Comparison of ENCODE assay signal across 10 cellular contexts in the genomic region with DNA sequence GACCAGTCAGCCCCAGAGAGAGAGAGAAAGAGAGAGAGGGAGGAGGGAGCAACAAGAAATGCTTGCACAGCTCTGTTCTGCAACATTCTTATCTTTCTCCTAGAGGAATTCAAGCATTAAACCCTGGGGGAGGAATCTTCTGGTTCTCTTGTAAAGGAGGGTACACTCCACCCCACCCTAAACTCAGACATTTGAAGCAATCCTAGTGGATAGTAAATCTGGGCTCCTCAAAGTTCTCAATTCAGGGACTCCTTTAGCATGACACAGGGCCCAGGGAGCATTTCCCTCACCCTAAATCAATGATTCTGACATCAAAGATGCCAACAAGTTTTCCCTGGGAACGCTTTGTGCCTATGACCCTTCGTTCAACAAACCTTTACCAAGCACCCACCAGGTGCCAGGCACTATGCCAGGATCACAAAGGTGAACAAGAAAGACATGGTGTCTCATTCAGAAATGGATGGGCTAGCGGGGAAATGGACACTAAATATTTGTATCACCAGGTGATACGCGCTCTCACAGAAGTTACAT. TPM values are rescaled to one million over a fixed set of nuclear protein-coding genes. Genes with fewer than 3 reads are reported as not detected.
DNase-seq lines count a peak whose midpoint lies in the region; ATAC-seq and TF ChIP-seq lines count a peak whose summit lies in the region.
"Had no signal": no experiment of that assay in that cellular context is flagged by ENCODE, and none has a peak within 500 bp of the region (broad histone marks: within the 10 kb centered on the region; RNA-seq: fewer than 3 reads in every experiment).

No MANE protein-coding gene starts in this region.

- peak overlapping the region; percentile 99 for H3K27ac Mint-ChIP-seq in chondrocyte (ENCODE audit: unreplicated experiment)

- H3K9ac ChIP-seq in IMR-90 (ENCODE audit: low read depth, low read length) = peak overlapping the region; percentile 79

- peaks cover 11 to 51% of the 10 kb centered on the region in 2 experiments; a peak in 3 of 4 replicates for H3K79me1 ChIP-seq in IMR-90 (ENCODE audit: low read depth in 1 of 2, low read length in 2 of 2)

- peak overlapping the region; percentile 98 for H3K18ac ChIP-seq in IMR-90 (ENCODE audit: low read depth, low read length)

- peak overlapping the region; percentile 99 for H2AK5ac ChIP-seq in IMR-90 (ENCODE audit: low read depth, low read length)

- TF ChIP-seq RAD21 in IMR-90 (IDR thresholded peaks at IDR 0.05; ENCODE audit: low read length) = no peak

- H3K36me3 ChIP-seq in A673 (ENCODE audit: insufficient read depth, low read length, poor library complexity, severe bottlenecking) (no peaks in the 10 kb centered on the region), IMR-90 (ENCODE audit: control insufficient read depth, insufficient read depth, low read length) (no peaks in the 10 kb centered on the region), neuron (ENCODE audit: insufficient read depth, low read length) (no peaks in the 10 kb centered on the region)

- H4K5ac ChIP-seq in IMR-90 (ENCODE audit: low read depth, low read length) = peak overlapping the region; percentile 98

- H3K9me3 ChIP-seq in A673 (ENCODE audit: low read depth, low read length, poor library complexity, severe bottlenecking) = no peaks in the 10 kb centered on the region
- H3K9me3 ChIP-seq in IMR-90 (ENCODE audit: control insufficient read depth, insufficient read depth, low read length) = no peaks in the 10 kb centered on the region
- no peaks in the 10 kb centered on the region for H3K9me3 ChIP-seq in neuron (ENCODE audit: low read length)

- H3K56ac ChIP-seq in IMR-90 (ENCODE audit: extremely low read depth, insufficient read depth, low read length) = peak overlapping the region; percentile 99

- in situ Hi-C loops in IMR-90 (cut with MboI; ENCODE audit: low sequenced_read_pairs) = no loop called here

- dilution Hi-C loops in IMR-90 (cut with HindIII; ENCODE audit: low sequenced_read_pairs, unreplicated experiment) = no loop called here

- peak overlapping the region; percentile 97 to 99 for H4K8ac ChIP-seq in IMR-90 (ENCODE audit: low read depth in 2 of 2, low read length in 2 of 2)

- peak overlapping the region; percentile 85 for H3K4me3 Mint-ChIP-seq in chondrocyte (ENCODE audit: unreplicated experiment)
- H3K4me3 Mint-ChIP-seq: CD4-positive, alpha-beta memory T cell had no signal

- H2AFZ ChIP-seq in IMR-90 (replicated peaks; ENCODE audit: low read length, poor library complexity) = peak overlapping the region; percentile 81
- peak overlapping the region; percentile 62 for H2AFZ ChIP-seq in neuron (ENCODE audit: low read depth, low read length)

- intact Hi-C loops in A673 (cut with micrococcal nuclease; ENCODE audit: unreplicated experiment) = no loop called here
- intact Hi-C loops in IMR-90 (cut with micrococcal nuclease) = loop anchor here (2.0 to 10.0 kb wide), 4 partner anchors 20 to 412 kb away; partner anchors contain the start of genes FBXO28 and TP53BP2

- H3K4me1 ChIP-seq in A673 (ENCODE audit: insufficient read depth, low read length, poor library complexity, severe bottlenecking) (peaks cover 20% of the 10 kb centered on the region), IMR-90 (ENCODE audit: control insufficient read depth, insufficient read depth, low read length) (peaks cover 33% of the 10 kb centered on the region), neuron (ENCODE audit: insufficient read depth, low read length) (peaks cover 14% of the 10 kb centered on the region)

- TF ChIP-seq CTCF in A673 (conservative IDR thresholded peaks at IDR 0.05; ENCODE audit: low read depth, low read length) = no peak
- no peak for TF ChIP-seq CTCF in IMR-90 (conservative IDR thresholded peaks at IDR 0.05; ENCODE audit: low read depth, low read length)
- no peak for TF ChIP-seq CTCF in chondrocyte (IDR thresholded peaks at IDR 0.05)

- H2BK20ac ChIP-seq in IMR-90 (ENCODE audit: low read depth, low read length) = peak overlapping the region; percentile 100

- H3K36me3 Mint-ChIP-seq in chondrocyte (ENCODE audit: low read depth) = no peaks in the 10 kb centered on the region
- H3K36me3 Mint-ChIP-seq: CD4-positive, alpha-beta memory T cell had no signal

- no peak for TF ChIP-seq POLR2A in IMR-90 (IDR thresholded peaks at IDR 0.05; ENCODE audit: low read depth, low read length)

- peak overlapping the region; percentile 97 for H2AK9ac ChIP-seq in IMR-90 (replicated peaks; ENCODE audit: low read depth, low read length, poor library complexity)

- H3K9me3 Mint-ChIP-seq in chondrocyte (ENCODE audit: low read depth) = no peaks in the 10 kb centered on the region
- H3K9me3 Mint-ChIP-seq: CD4-positive, alpha-beta memory T cell had no signal

- H3K27me3 ChIP-seq in A673 (replicated peaks; ENCODE audit: insufficient read depth, low read depth, low read length, poor library complexity) (no peaks in the 10 kb centered on the region), IMR-90 (ENCODE audit: control insufficient read depth, insufficient read depth, low read length) (no peaks in the 10 kb centered on the region), neuron (ENCODE audit: insufficient read depth, low read length) (no peaks in the 10 kb centered on the region)

- peak overlapping the region; percentile 100 for H3K14ac ChIP-seq in IMR-90 (replicated peaks; ENCODE audit: low read depth, low read length)

- ATAC-seq in IMR-90 (ENCODE audit: low read depth) (peak; percentile 3), HG03521 (IDR thresholded peaks at IDR 0.05; ENCODE audit: unreplicated experiment) (no peak)

- H3K4me2 ChIP-seq in IMR-90 (ENCODE audit: low read depth, low read length) = peak overlapping the region; percentile 78

- CTCF ChIA-PET in A673 (lab: Charles Lee) = interaction anchor here (1.1 kb wide), 1 partner anchor 49 kb away, joined by 4 read pairs; no protein-coding TSS in a partner anchor
- CTCF ChIA-PET in IMR-90 (lab: Yijun Ruan, JAX) = no interaction called here

- H3K4me1 Mint-ChIP-seq in chondrocyte (ENCODE audit: low read depth) = peaks cover 79% of the 10 kb centered on the region

- H3K27me3 Mint-ChIP-seq in chondrocyte (ENCODE audit: low read depth) = no peaks in the 10 kb centered on the region

- H3K4ac ChIP-seq in IMR-90 (ENCODE audit: low read depth, low read length) = peak overlapping the region; percentile 100

- H3K4me3 ChIP-seq in A673 (ENCODE audit: low read depth, low read length, poor library complexity, severe bottlenecking) (no peak overlapping the region), IMR-90 (ENCODE audit: insufficient read depth, low read depth, low read length) (no peak overlapping the region), neuron (ENCODE audit: low read length) (no peak overlapping the region)

- peak overlapping the region; percentile 99 for H2BK15ac ChIP-seq in IMR-90 (ENCODE audit: low read depth, low read length)

- WGBS in IMR-90 (ENCODE audit: extremely low coverage in 2 of 2, insufficient read length in 1 of 2), 2 experiments = no CpG with 5 or more reads among the region's 5 CpGs

- H4K20me1 ChIP-seq in IMR-90 (ENCODE audit: insufficient read depth, low read length) = no peaks in the 10 kb centered on the region

- no TSS peak for BruUV-seq in A673 (replicated peaks; lab: Mats Ljungman, UMichigan)
- BruUV-seq in IMR-90 (replicated peaks; lab: Mats Ljungman, UMichigan) = TSS peak; percentile 56

- peak overlapping the region; percentile 97 for H3K23ac ChIP-seq in IMR-90 (ENCODE audit: low read depth, low read length)

- peaks cover 31% of the 10 kb centered on the region for H3K9me1 ChIP-seq in IMR-90 (ENCODE audit: insufficient read depth, low read length)

- no peak for DNase-seq in A673 (ENCODE audit: low spot score)
- peak; percentile 48 for DNase-seq in IMR-90
- DNase-seq in chondrocyte (ENCODE audit: low spot score) = no peak
- DNase-seq in glomerular visceral epithelial cell (ENCODE audit: extremely low spot score) = no peak
- no peak for DNase-seq in NK-92 treated with Interleukin-12 subunit alpha and Interleukin-12 subunit beta, amount 100 ng/mL, for 24 hours (lab: John Stamatoyannopoulos, UW)
- DNase-seq in stimulated activated CD4-positive, alpha-beta T cell treated with anti-CD3 and anti-CD28 coated beads, Interleukin-2, amount 100 ng/mL, for 48 hours = no peak
- DNase-seq: CD4-positive, alpha-beta memory T cell had no signal

- H3K27ac ChIP-seq in A673 (ENCODE audit: low read depth, low read length, poor library complexity, severe bottlenecking) (peak overlapping the region; percentile 70), IMR-90 (ENCODE audit: insufficient read depth, low read length) (peak overlapping the region; percentile 95)

- peak overlapping the region; percentile 99 for H2BK5ac ChIP-seq in IMR-90 (ENCODE audit: low read depth, low read length, poor library complexity, severe bottlenecking)

- H2BK120ac ChIP-seq in IMR-90 (ENCODE audit: low read depth, low read length) = peak overlapping the region; percentile 100

- H4K91ac ChIP-seq in IMR-90 (ENCODE audit: insufficient read depth, low read depth, low read length) = peak overlapping the region; percentile 100

- POLR2A ChIA-PET in A673 (lab: Charles Lee; ENCODE audit: low non-redundant PET) = no interaction called here
- POLR2A ChIA-PET in IMR-90 (lab: Charles Lee; ENCODE audit: unreplicated experiment) = interaction anchor here (0.6 to 1.0 kb wide), 3 partner anchors 21 to 106 kb away, joined by 3 read pairs; no protein-coding TSS in a partner anchor

TF ChIP-seq in IMR-90, 13 proteins besides CTCF, POLR2A, EP300 and RAD21 (continues in another document):
- TF ChIP-seq MAZ (IDR thresholded peaks at IDR 0.05; ENCODE audit: borderline replicate concordance, low read depth, low read length) (peak; percentile 26; the same call in 1 of the 2 replicates), SMC3 (IDR thresholded peaks at IDR 0.05; ENCODE audit: low read depth, low read length) (no peak), BHLHE40 (IDR thresholded peaks at IDR 0.05; ENCODE audit: low read depth, low read length) (no peak), USF2 (IDR thresholded peaks at IDR 0.05; ENCODE audit: low read depth, low read length) (no peak)

RNA-seq across cellular contexts. Expression of gene CAPN2, which starts 11.9 kb away (rescaled TPM):
- total RNA-seq in A673 (2021) (131 and 137 TPM in 2 replicates), IMR-90 (2012; rRNA removed) (430 and 460 TPM in 2 replicates), chondrocyte (202 to 241 TPM (median 238 TPM) in 3 replicates)
- polyA plus RNA-seq in IMR-90 (2012; rRNA removed) = 333 and 339 TPM in 2 replicates
- 193 and 197 TPM in 2 replicates for polyA plus RNA-seq in IMR-90 (2012; cell fraction: cytosol; rRNA removed)
- polyA plus RNA-seq in IMR-90 (2012; cell fraction: nucleus; rRNA removed; ENCODE audit: low replicate concordance) = 292 and 717 TPM in 2 replicates

RNA-seq across cellular contexts. Expression of gene CAPN8, which starts 35.0 kb away (rescaled TPM):
- total RNA-seq in A673 (2021) (not detected in 2 replicates), IMR-90 (2012; rRNA removed) (not detected in 2 replicates), chondrocyte (not detected in 3 replicates)
- polyA plus RNA-seq in IMR-90 (2012; rRNA removed) = not detected in 2 replicates
- polyA plus RNA-seq in IMR-90 (2012; cell fraction: cytosol; rRNA removed) = not detected in 2 replicates
- polyA plus RNA-seq in IMR-90 (2012; cell fraction: nucleus; rRNA removed; ENCODE audit: low replicate concordance) = 0.08 TPM in 1 of 2 replicates, not detected in the other
- total RNA-seq: mesenteric fat pad had no signal
